23 cellular contexts compared by ENCODE assay signal in genomic region chr1:227547604-227548397, GRCh38. TPM values are rescaled to one million over a fixed set of nuclear protein-coding genes. Genes with fewer than 3 reads are reported as not detected.
DNase-seq lines count a peak whose midpoint lies in the region; ATAC-seq and TF ChIP-seq lines count a peak whose summit lies in the region.
"Had no signal": no experiment of that assay in that cellular context is flagged by ENCODE, and none has a peak within 500 bp of the region (broad histone marks: within the 10 kb centered on the region; RNA-seq: fewer than 3 reads in every experiment).

No MANE protein-coding gene starts in this region.

- H3K27ac ChIP-seq in PC-3 (ENCODE audit: low read length): no peak overlapping the region
- H3K27ac ChIP-seq: A549, BLaER1, HL-60, RWPE1 had no signal

- no peaks in the 10 kb centered on the region for H3F3A ChIP-seq in PC-3 (ENCODE audit: low read length, unreplicated experiment)

- no peaks in the 10 kb centered on the region for H3K36me3 ChIP-seq in PC-3 (ENCODE audit: low read depth, low read length)
- H3K36me3 ChIP-seq: BLaER1, MG63 had no signal

- POLR2A ChIA-PET in PC-3 (lab: Charles Lee; ENCODE audit: unreplicated experiment): no interaction called here

- H3K9me2 ChIP-seq in PC-3 (replicated peaks; ENCODE audit: low read length): no peaks in the 10 kb centered on the region

- CTCF ChIA-PET in PC-3 (lab: Charles Lee): no interaction called here

- DNase-seq in D341Med (ENCODE audit: low spot score): peak; percentile 20
- peak; percentile 75 to 87 for DNase-seq in NCI-H524 (lab: John Stamatoyannopoulos, UW)
- no peak for DNase-seq in nephron progenitor cell
- DNase-seq in PC-3: no peak
- no peak for DNase-seq in ecto neural progenitor cell (ENCODE audit: low spot score)
- DNase-seq: CD4-positive, alpha-beta memory T cell; H7; HFFc6; IMR-90; Karpas-422; MG63; NCI-H1092; NCI-H1436 treated with DMSO at 0.1 percent for 48 hours; NCI-H2029; NCI-H2171 treated with DMSO at 0.1 percent for 48 hours; NCI-H446; NCI-H748 treated with DMSO at 0.1 percent for 48 hours had no signal

- H3K4me2 ChIP-seq in PC-3 (ENCODE audit: low read length): no peak overlapping the region
- H3K4me2 ChIP-seq: A549, BLaER1 had no signal

- no peak for TF ChIP-seq CTCF in nephron progenitor cell (IDR thresholded peaks at IDR 0.05)
- no peak for TF ChIP-seq CTCF in PC-3 (conservative IDR thresholded peaks at IDR 0.05; ENCODE audit: low read depth, low read length)

- no peak overlapping the region for H2AFZ ChIP-seq in PC-3 (ENCODE audit: low read length)

- no peak overlapping the region for H3K9ac ChIP-seq in PC-3 (ENCODE audit: low read length)
- H3K9ac ChIP-seq: BLaER1 had no signal

- H3K4me1 ChIP-seq in PC-3 (ENCODE audit: insufficient read depth, low read length): peaks cover 2% of the 10 kb centered on the region; the same call in 1 of the 2 replicates

- no peaks in the 10 kb centered on the region for H3K79me2 ChIP-seq in PC-3 (ENCODE audit: low read length)

- intact Hi-C loops in PC-3 (cut with micrococcal nuclease): loop anchor here (10.0 kb wide), 2 partner anchors 177 to 397 kb away; partner anchors contain the start of gene WNT9A

- no peaks in the 10 kb centered on the region for H3K4me1 Mint-ChIP-seq in activated T-helper 17 cell treated with anti-CD3 and anti-CD28 coated beads, Interleukin-2, amount 50 U/mL, for 72 hours
- peaks cover 10% of the 10 kb centered on the region for H3K4me1 Mint-ChIP-seq in nephron progenitor cell

- no peak for ATAC-seq in activated T-helper 17 cell treated with anti-CD3 and anti-CD28 coated beads, Interleukin-2, amount 50 U/mL, for 72 hours (replicated peaks)
- ATAC-seq in PC-3: no peak
- ATAC-seq in HG03280 (IDR thresholded peaks at IDR 0.05; ENCODE audit: unreplicated experiment): no peak
- ATAC-seq: A549 had no signal

- no TSS peak for BruUV-seq in PC-3 (replicated peaks; lab: Mats Ljungman, UMichigan)

- peaks cover 11% of the 10 kb centered on the region for H3K27me3 Mint-ChIP-seq in activated T-helper 17 cell treated with anti-CD3 and anti-CD28 coated beads, Interleukin-2, amount 50 U/mL, for 72 hours
- H3K27me3 Mint-ChIP-seq in nephron progenitor cell (ENCODE audit: low read depth, poor library complexity): peaks cover 16% of the 10 kb centered on the region

- peaks cover 19% of the 10 kb centered on the region for H3K9me3 Mint-ChIP-seq in activated T-helper 17 cell treated with anti-CD3 and anti-CD28 coated beads, Interleukin-2, amount 50 U/mL, for 72 hours
- H3K9me3 Mint-ChIP-seq in nephron progenitor cell: peaks cover 35% of the 10 kb centered on the region

- peak overlapping the region; percentile 31 for H3K27ac Mint-ChIP-seq in activated T-helper 17 cell treated with anti-CD3 and anti-CD28 coated beads, Interleukin-2, amount 50 U/mL, for 72 hours
- H3K27ac Mint-ChIP-seq in nephron progenitor cell: peak overlapping the region; percentile 35
- H3K27ac Mint-ChIP-seq: HFFc6 had no signal

- H3K4me3 Mint-ChIP-seq in activated T-helper 17 cell treated with anti-CD3 and anti-CD28 coated beads, Interleukin-2, amount 50 U/mL, for 72 hours: no peak overlapping the region
- H3K4me3 Mint-ChIP-seq in nephron progenitor cell: no peak overlapping the region
- H3K4me3 Mint-ChIP-seq: CD4-positive, alpha-beta memory T cell; HFFc6 had no signal

- H3K27me3 ChIP-seq in PC-3 (ENCODE audit: low read length): no peaks in the 10 kb centered on the region
- H3K27me3 ChIP-seq: BLaER1, MG63 had no signal

- no peaks in the 10 kb centered on the region for H3K9me3 ChIP-seq in PC-3 (ENCODE audit: low read length)

- no peaks in the 10 kb centered on the region for H3K36me3 Mint-ChIP-seq in activated T-helper 17 cell treated with anti-CD3 and anti-CD28 coated beads, Interleukin-2, amount 50 U/mL, for 72 hours (ENCODE audit: low read depth)
- peaks cover 3% of the 10 kb centered on the region for H3K36me3 Mint-ChIP-seq in nephron progenitor cell (ENCODE audit: low read depth)

- no peak overlapping the region for H3K4me3 ChIP-seq in PC-3 (ENCODE audit: low read length)
- H3K4me3 ChIP-seq: A549, BLaER1, MG63 had no signal

- no peaks in the 10 kb centered on the region for H4K20me1 ChIP-seq in PC-3 (ENCODE audit: low read length)
- H4K20me1 ChIP-seq: BLaER1 had no signal

RNA-seq across cellular contexts. Expression of gene ZNF678, which starts 15.6 kb away (rescaled TPM):
- 10 to 100 TPM in 1 of 2 donors, 1 to 10 TPM in 1; 5.3 to 10.3 TPM for total RNA-seq in activated T-helper 17 cell treated with anti-CD3 and anti-CD28 coated beads, Interleukin-2, amount 50 U/mL, for 72 hours
- total RNA-seq in PC-3 (2014; rRNA removed): 22.6 and 25.3 TPM in 2 replicates

Comparison
In these comparisons a context has a peak if more than half of its experiments do, and no peak if none do; other contexts are left out.
1. DNase-seq: peak in D341Med (single experiment) and NCI-H524 (2 of 2); none in nephron progenitor cell (single experiment), PC-3 (single experiment) and ecto neural progenitor cell (single experiment).